Comparison of ENCODE assay signal across 14 cellular contexts in genomic region chr2:50344509-50345106, GRCh38.
DNase-seq lines count a peak whose midpoint lies in the region; ATAC-seq, FAIRE-seq and TF ChIP-seq lines count a peak whose summit lies in the region.
"Had no signal": no experiment of that assay in that cellular context is flagged by ENCODE, and none has a peak within 500 bp of the region (broad histone marks: within the 10 kb centered on the region; RNA-seq: fewer than 3 reads in every experiment).

No MANE protein-coding gene starts in this region.

- in situ Hi-C loops in GM12878 (cut with MboI): no loop called here

- H4K20me1 ChIP-seq in GM12878 (ENCODE audit: control insufficient read depth, insufficient read depth) (0 out of 2 replicates have a peak, but pooled peaks cover 2% of the 10 kb centered on the region), neural cell (ENCODE audit: insufficient read depth) (no peaks in the 10 kb centered on the region)

- H3K9me3 Mint-ChIP-seq in CD8-positive, alpha-beta T cell: peaks cover 4% of the 10 kb centered on the region

- 0% methylated on average over 8 of the region's 8 CpGs for WGBS in GM12878 (ENCODE audit: insufficient coverage, insufficient replicate concordance, low lambda C conversion rate, missing lambda C conversion rate)

- no peak overlapping the region for H3K4me3 Mint-ChIP-seq in CD8-positive, alpha-beta T cell
- H3K4me3 Mint-ChIP-seq: activated T-cell treated with anti-CD3 and anti-CD28 coated beads, Interleukin-2, amount 50 U/mL, for 24 hours; CD4-positive, alpha-beta memory T cell; natural killer cell had no signal

- H3F3A ChIP-seq in neural cell (ENCODE audit: insufficient read depth, low read length, poor library complexity, severe bottlenecking): no peaks in the 10 kb centered on the region

- POLR2A ChIA-PET in GM12878 (lab: Charles Lee): no interaction called here
- POLR2A ChIA-PET in CD8-positive, alpha-beta T cell (lab: Charles Lee): no interaction called here

- H3K79me2 ChIP-seq in GM12878 (ENCODE audit: control insufficient read depth, insufficient read depth, low read length) (no peaks in the 10 kb centered on the region), neural cell (replicated peaks; ENCODE audit: insufficient read depth, low read length) (peaks cover 71% of the 10 kb centered on the region)

- no TSS peak for BruUV-seq in GM12878 (replicated peaks; lab: Mats Ljungman, UMichigan)

- H3K27me3 Mint-ChIP-seq in CD8-positive, alpha-beta T cell (ENCODE audit: low read depth): peaks cover 22% of the 10 kb centered on the region

- TF ChIP-seq EP300 in GM12878 (IDR thresholded peaks at IDR 0.05; ENCODE audit: borderline replicate concordance in 1 of 2, control insufficient read depth in 1 of 2, low read depth in 2 of 2, low read length in 2 of 2) (no peak), neural cell (conservative IDR thresholded peaks at IDR 0.05; ENCODE audit: poor library complexity, severe bottlenecking) (no peak)

- H3K4me2 ChIP-seq in GM12878 (ENCODE audit: control insufficient read depth, insufficient read depth) (no peak overlapping the region), neural cell (ENCODE audit: low read length) (peak overlapping the region; percentile 93)

- no peaks in the 10 kb centered on the region for H3K4me1 ChIP-seq in GM12878 (ENCODE audit: control insufficient read depth, insufficient read depth, low read length)
- H3K4me1 ChIP-seq in CD8-positive, alpha-beta T cell (ENCODE audit: insufficient read depth, low read length): no peaks in the 10 kb centered on the region

- TF ChIP-seq POLR2A in GM12878 (IDR thresholded peaks at IDR 0.05; ENCODE audit: low read depth, low read length): no peak

- peak; percentile 59 for ATAC-seq in GM12878
- ATAC-seq in CD8-positive, alpha-beta T cell: no peak
- no peak for ATAC-seq in GM19023 (IDR thresholded peaks at IDR 0.05; ENCODE audit: unreplicated experiment)
- ATAC-seq: activated CD4-positive, CD25-positive, alpha-beta regulatory T cell treated with anti-CD3 and anti-CD28 coated beads, Interleukin-2, amount 50 U/mL, for 24 hours; natural killer cell had no signal

- intact Hi-C loops in GM12878 (cut with micrococcal nuclease; ENCODE audit: unreplicated experiment) (loop anchor here (5.0 kb wide), 1 partner anchor 148 kb away; no protein-coding TSS in a partner anchor), cardiac septum (cut with DNase I) (no loop called here)
- intact Hi-C loops in CD8-positive, alpha-beta T cell (cut with DNase I, micrococcal nuclease): no loop called here

- H3K9ac ChIP-seq in GM12878 (ENCODE audit: control insufficient read depth, insufficient read depth, low read length): no peak overlapping the region
- H3K9ac ChIP-seq in neural cell (ENCODE audit: low read length): peak overlapping the region; percentile 91

- H3K27ac ChIP-seq in GM12878 (ENCODE audit: control insufficient read depth, insufficient read depth) (no peak overlapping the region), neural cell (ENCODE audit: low read length) (peak overlapping the region; percentile 89)
- no peak overlapping the region for H3K27ac ChIP-seq in CD8-positive, alpha-beta T cell (ENCODE audit: low read depth, low read length)

- peak; percentile 60 for DNase-seq in NCI-H146 treated with DMSO at 0.1 percent for 48 hours (lab: John Stamatoyannopoulos, UW; ENCODE audit: unreplicated experiment)
- DNase-seq in GM12878 (ENCODE audit: low read depth, low spot score): no peak
- no peak for DNase-seq in NCI-H226
- DNase-seq in CD8-positive, alpha-beta T cell: no peak
- no peak for DNase-seq in cardiac septum (ENCODE audit: low spot score)
- DNase-seq: activated T-cell treated with anti-CD3 and anti-CD28 coated beads, Interleukin-2, amount 50 U/mL, for 24 hours; CD4-positive, alpha-beta memory T cell; effector CD4-positive, alpha-beta T cell; foreskin melanocyte; natural killer cell had no signal

- peak; percentile 35; the same call in 1 of the 3 replicates for TF ChIP-seq CTCF in GM12872 (IDR thresholded peaks at IDR 0.05; ENCODE audit: insufficient read depth, low read depth, low read length)
- peak in 1 of 3 experiments; percentile 17; a peak in 1 of 6 replicates for TF ChIP-seq CTCF in GM12878 (IDR thresholded peaks at IDR 0.05 in 2 of 3, conservative IDR thresholded peaks at IDR 0.05 in 1 of 3; ENCODE audit: control insufficient read depth in 2 of 3, extremely low read depth in 1 of 3, insufficient read depth in 1 of 3, low read depth in 3 of 3, low read length in 3 of 3)
- peak; percentile 69 for TF ChIP-seq CTCF in neural cell (IDR thresholded peaks at IDR 0.05; ENCODE audit: poor library complexity, severe bottlenecking)
- no peak for TF ChIP-seq CTCF in CD8-positive, alpha-beta T cell (IDR thresholded peaks at IDR 0.05)

- H3K9me3 ChIP-seq in GM12878 (replicated peaks; ENCODE audit: control insufficient read depth, insufficient read depth, low read length): no peaks in the 10 kb centered on the region
- no peaks in the 10 kb centered on the region for H3K9me3 ChIP-seq in neural cell (ENCODE audit: low read length)
- no peaks in the 10 kb centered on the region for H3K9me3 ChIP-seq in CD8-positive, alpha-beta T cell (ENCODE audit: low read length)

- no peaks in the 10 kb centered on the region for H3K36me3 Mint-ChIP-seq in CD8-positive, alpha-beta T cell
- H3K36me3 Mint-ChIP-seq: CD4-positive, alpha-beta memory T cell; natural killer cell had no signal

- H3K36me3 ChIP-seq in GM12878 (ENCODE audit: control insufficient read depth in 2 of 2, insufficient read depth in 2 of 2, low read length in 1 of 2) (no peaks in the 10 kb centered on the region), neural cell (ENCODE audit: insufficient read depth, low read length) (no peaks in the 10 kb centered on the region)
- H3K36me3 ChIP-seq in CD8-positive, alpha-beta T cell (ENCODE audit: insufficient read depth, low read length): no peaks in the 10 kb centered on the region

- H2AFZ ChIP-seq in GM12878 (ENCODE audit: control insufficient read depth, low read depth, low read length): no peak overlapping the region
- no peak overlapping the region for H2AFZ ChIP-seq in neural cell (ENCODE audit: low read depth, low read length)

- TF ChIP-seq RAD21 in GM12878 (IDR thresholded peaks at IDR 0.05; ENCODE audit: insufficient read depth, low read depth, low read length): no peak
- TF ChIP-seq RAD21 in neural cell (conservative IDR thresholded peaks at IDR 0.05): peak; percentile 65

- no peaks in the 10 kb centered on the region for H3K9me2 ChIP-seq in neural cell (ENCODE audit: insufficient read depth, low read length)

- H3K4me1 Mint-ChIP-seq in CD8-positive, alpha-beta T cell (ENCODE audit: low read depth): no peaks in the 10 kb centered on the region
- H3K4me1 Mint-ChIP-seq: CD4-positive, alpha-beta memory T cell; natural killer cell had no signal

- no peak overlapping the region for H3K27ac Mint-ChIP-seq in CD8-positive, alpha-beta T cell
- H3K27ac Mint-ChIP-seq: activated T-cell treated with anti-CD3 and anti-CD28 coated beads, Interleukin-2, amount 50 U/mL, for 24 hours; CD4-positive, alpha-beta memory T cell; natural killer cell had no signal

- RAD21 ChIA-PET in GM12878 (lab: Charles Lee; ENCODE audit: unreplicated experiment): no interaction called here

- H3K27me3 ChIP-seq in GM12878 (replicated peaks in 1 of 2; ENCODE audit: control insufficient read depth in 2 of 2, insufficient read depth in 2 of 2, low read length in 1 of 2) (peaks cover 2 to 6% of the 10 kb centered on the region in 2 experiments), neural cell (ENCODE audit: insufficient read depth, low read depth, low read length) (no peaks in the 10 kb centered on the region)
- H3K27me3 ChIP-seq in CD8-positive, alpha-beta T cell (ENCODE audit: insufficient read depth, low read length): no peaks in the 10 kb centered on the region

- no peak overlapping the region for H3K4me3 ChIP-seq in GM12878
- H3K4me3 ChIP-seq in neural cell (ENCODE audit: low read length): peak overlapping the region; percentile 84
- no peak overlapping the region for H3K4me3 ChIP-seq in CD8-positive, alpha-beta T cell (ENCODE audit: low read depth, low read length)

- FAIRE-seq in GM12878 (lab: Jason Lieb, UNC): no peak

- SMC1A ChIA-PET in GM12878 (lab: Charles Lee; ENCODE audit: uncharacterized antibody, unreplicated experiment): no interaction called here

- CTCF ChIA-PET in GM12878 (lab: Yijun Ruan, JAX): no interaction called here
- CTCF ChIA-PET in CD8-positive, alpha-beta T cell (lab: Charles Lee): no interaction called here

TF ChIP-seq in GM12878, 131 proteins besides CTCF, POLR2A, EP300 and RAD21 (continues in another document):
- no peak for TF ChIP-seq MEF2A (IDR thresholded peaks at IDR 0.05; ENCODE audit: insufficient read depth, low read depth, low read length)

TF ChIP-seq in neural cell, 6 proteins besides CTCF, POLR2A, EP300 and RAD21 (continues in another document):
- TF ChIP-seq SMC3 (conservative IDR thresholded peaks at IDR 0.05; ENCODE audit: poor library complexity) (peak; percentile 76), MXI1 (conservative IDR thresholded peaks at IDR 0.05; ENCODE audit: poor library complexity, severe bottlenecking) (peak; percentile 19), TAF1 (IDR thresholded peaks at IDR 0.05; ENCODE audit: low read depth) (peak; percentile 5), REST (IDR thresholded peaks at IDR 0.05; ENCODE audit: borderline replicate concordance) (peak; percentile 23), EZH2 (IDR thresholded peaks at IDR 0.05; ENCODE audit: borderline replicate concordance, insufficient read depth, low read length, poor library complexity, severe bottlenecking) (no peak)
